In the genomic region with DNA sequence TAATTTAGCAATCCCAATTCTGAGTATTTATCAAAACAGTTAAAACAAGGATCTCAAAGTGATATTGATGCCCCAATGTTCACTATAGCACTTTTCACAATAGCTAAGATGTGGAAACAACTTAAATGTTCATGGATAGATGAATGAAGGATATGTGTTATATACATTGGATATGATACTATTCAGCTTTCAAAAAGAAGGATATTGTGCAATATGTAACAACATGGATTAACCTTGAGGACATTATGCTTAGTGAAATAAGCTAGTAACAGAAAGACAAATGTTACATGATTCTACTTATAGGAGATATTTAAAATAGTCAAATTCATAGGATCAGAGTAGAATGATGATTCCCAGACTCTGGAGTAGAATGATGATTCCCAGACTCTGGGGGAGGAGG, we compare ENCODE assay signal across 1 cellular context.
TF ChIP-seq lines count a peak whose summit lies in the region.

No MANE protein-coding gene starts in this region.

TF ChIP-seq in HepG2, 621 proteins besides CTCF, POLR2A, EP300 and RAD21:
- TF ChIP-seq, protein P1, sequence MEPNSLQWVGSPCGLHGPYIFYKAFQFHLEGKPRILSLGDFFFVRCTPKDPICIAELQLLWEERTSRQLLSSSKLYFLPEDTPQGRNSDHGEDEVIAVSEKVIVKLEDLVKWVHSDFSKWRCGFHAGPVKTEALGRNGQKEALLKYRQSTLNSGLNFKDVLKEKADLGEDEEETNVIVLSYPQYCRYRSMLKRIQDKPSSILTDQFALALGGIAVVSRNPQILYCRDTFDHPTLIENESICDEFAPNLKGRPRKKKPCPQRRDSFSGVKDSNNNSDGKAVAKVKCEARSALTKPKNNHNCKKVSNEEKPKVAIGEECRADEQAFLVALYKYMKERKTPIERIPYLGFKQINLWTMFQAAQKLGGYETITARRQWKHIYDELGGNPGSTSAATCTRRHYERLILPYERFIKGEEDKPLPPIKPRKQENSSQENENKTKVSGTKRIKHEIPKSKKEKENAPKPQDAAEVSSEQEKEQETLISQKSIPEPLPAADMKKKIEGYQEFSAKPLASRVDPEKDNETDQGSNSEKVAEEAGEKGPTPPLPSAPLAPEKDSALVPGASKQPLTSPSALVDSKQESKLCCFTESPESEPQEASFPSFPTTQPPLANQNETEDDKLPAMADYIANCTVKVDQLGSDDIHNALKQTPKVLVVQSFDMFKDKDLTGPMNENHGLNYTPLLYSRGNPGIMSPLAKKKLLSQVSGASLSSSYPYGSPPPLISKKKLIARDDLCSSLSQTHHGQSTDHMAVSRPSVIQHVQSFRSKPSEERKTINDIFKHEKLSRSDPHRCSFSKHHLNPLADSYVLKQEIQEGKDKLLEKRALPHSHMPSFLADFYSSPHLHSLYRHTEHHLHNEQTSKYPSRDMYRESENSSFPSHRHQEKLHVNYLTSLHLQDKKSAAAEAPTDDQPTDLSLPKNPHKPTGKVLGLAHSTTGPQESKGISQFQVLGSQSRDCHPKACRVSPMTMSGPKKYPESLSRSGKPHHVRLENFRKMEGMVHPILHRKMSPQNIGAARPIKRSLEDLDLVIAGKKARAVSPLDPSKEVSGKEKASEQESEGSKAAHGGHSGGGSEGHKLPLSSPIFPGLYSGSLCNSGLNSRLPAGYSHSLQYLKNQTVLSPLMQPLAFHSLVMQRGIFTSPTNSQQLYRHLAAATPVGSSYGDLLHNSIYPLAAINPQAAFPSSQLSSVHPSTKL (CRISPR knock-in tag; IDR thresholded peaks at IDR 0.05): no peak
- TF ChIP-seq CEBPG (CRISPR knock-in tag; IDR thresholded peaks at IDR 0.05) (peak; percentile 39), PAWR (CRISPR knock-in tag; IDR thresholded peaks at IDR 0.05; ENCODE audit: borderline replicate concordance) (no peak), CEBPB (IDR thresholded peaks at IDR 0.05; ENCODE audit: borderline replicate concordance, low read depth, low read length) (peak; percentile 87)
